ENCODE assay signal across 35 cellular contexts in genomic region chr2:98122524-98122923, GRCh38. TPM values are rescaled to one million over a fixed set of nuclear protein-coding genes. Genes with fewer than 3 reads are reported as not detected.
"Had no signal": no experiment of that assay in that cellular context is flagged by ENCODE, and none has a peak within 500 bp of the region (broad histone marks: within the 10 kb centered on the region; RNA-seq: fewer than 3 reads in every experiment).

No MANE protein-coding gene starts in this region.

- H3K4me1 ChIP-seq: left lung, lower lobe of right lung, right lobe of liver, tibial artery, uterus had no signal

- H3K36me3 ChIP-seq: left lung, lower lobe of right lung, neutrophil, ovary, right atrium auricular region, right lobe of liver, spleen, suprapubic skin, thoracic aorta, tibial artery, uterus had no signal

- H3K36me3 Mint-ChIP-seq: immature natural killer cell; mesothelial cell of epicardium; naive B cell; natural killer cell; stimulated activated memory B cell treated with anti-CD40 and anti-IgM and Interleukin-4, amounts not matched to agents 10 μg/mL and 1 μg/mL and 100 μg/mL, for 72 hours had no signal

- ATAC-seq: left colon, left lung, natural killer cell had no signal

- H3K4me3 Mint-ChIP-seq: mesothelial cell of epicardium; natural killer cell; stimulated activated memory B cell treated with anti-CD40 and anti-IgM and Interleukin-4, amounts not matched to agents 10 μg/mL and 1 μg/mL and 100 μg/mL, for 72 hours; stimulated activated naive CD8-positive, alpha-beta T cell treated with anti-CD3 and anti-CD28 coated beads, Interleukin-15, Interleukin-2, amounts not matched to agents 100 ng/mL and 50 ng/mL, for 24 hours had no signal

- H3K27ac Mint-ChIP-seq: mesothelial cell of epicardium; natural killer cell; progenitor cell of endocrine pancreas; stimulated activated naive CD8-positive, alpha-beta T cell treated with anti-CD3 and anti-CD28 coated beads, Interleukin-15, Interleukin-2, amounts not matched to agents 100 ng/mL and 50 ng/mL, for 24 hours had no signal

- H3K27me3 ChIP-seq: ovary, right atrium auricular region, right lobe of liver, suprapubic skin, uterus had no signal

- DNase-seq: hypothalamus; immature natural killer cell; kidney; left colon; left lung; mammary epithelial cell; mesendoderm; naive B cell; natural killer cell; occipital lobe; ovary; right lobe of liver; small intestine; spleen; stimulated activated CD4-positive, alpha-beta T cell treated with anti-CD3 and anti-CD28 coated beads, Interleukin-2, amount 100 ng/mL, for 48 hours; stimulated activated CD4-positive, alpha-beta T cell treated with anti-CD3 and anti-CD28 coated beads, Interleukin-4, amount 100 ng/mL, for 4 hours; stimulated activated CD8-positive, alpha-beta memory T cell treated with anti-CD3 and anti-CD28 coated beads, Interleukin-4, amount 100 ng/mL, for 48 hours; tibial artery; trophoblast cell; uterus had no signal

- H3K4me3 ChIP-seq: left lung, lower lobe of right lung, ovary, right atrium auricular region, right lobe of liver, spleen, suprapubic skin, thoracic aorta, tibial artery, uterus had no signal

- H3K4me1 Mint-ChIP-seq: immature natural killer cell, natural killer cell had no signal

- H3K9me3 Mint-ChIP-seq: immature natural killer cell; mesothelial cell of epicardium; naive B cell; natural killer cell; stimulated activated memory B cell treated with anti-CD40 and anti-IgM and Interleukin-4, amounts not matched to agents 10 μg/mL and 1 μg/mL and 100 μg/mL, for 72 hours; stimulated activated naive CD8-positive, alpha-beta T cell treated with anti-CD3 and anti-CD28 coated beads, Interleukin-15, Interleukin-2, amounts not matched to agents 100 ng/mL and 50 ng/mL, for 24 hours had no signal

- H3K27me3 Mint-ChIP-seq: stimulated activated memory B cell treated with anti-CD40 and anti-IgM and Interleukin-4, amounts not matched to agents 10 μg/mL and 1 μg/mL and 100 μg/mL, for 72 hours had no signal

- H3K27ac ChIP-seq: left lung, lower lobe of right lung, neutrophil, ovary, right atrium auricular region, right lobe of liver, spleen, suprapubic skin, thoracic aorta, tibial artery, uterus had no signal

- H3K9me3 ChIP-seq: left lung, lower lobe of right lung, neutrophil, ovary, right atrium auricular region, right lobe of liver, spleen, suprapubic skin, thoracic aorta, tibial artery, uterus had no signal

RNA-seq across cellular contexts. Expression of gene VWA3B, which starts 35.6 kb away (rescaled TPM):
- total RNA-seq: liver, mesothelial cell of epicardium, mononuclear cell, natural killer cell, pulmonary artery endothelial cell, renal cortical epithelial cell, right atrium auricular region, spleen, subcutaneous adipose tissue, suprapubic skin had no signal
- polyA plus RNA-seq: immature natural killer cell, neural cell had no signal
